18 cellular contexts compared by ENCODE assay signal in genomic region chr3:38130631-38131065, GRCh38. TPM values are rescaled to one million over a fixed set of nuclear protein-coding genes. Genes with fewer than 3 reads are reported as not detected.
DNase-seq lines count a peak whose midpoint lies in the region; ATAC-seq and TF ChIP-seq lines count a peak whose summit lies in the region.
"Had no signal": no experiment of that assay in that cellular context is flagged by ENCODE, and none has a peak within 500 bp of the region (broad histone marks: within the 10 kb centered on the region; RNA-seq: fewer than 3 reads in every experiment).

No MANE protein-coding gene starts in this region.

- TF ChIP-seq CTCF in right atrium auricular region (IDR thresholded peaks at IDR 0.05) = no peak
- no peak for TF ChIP-seq CTCF in coronary artery (IDR thresholded peaks at IDR 0.05)
- TF ChIP-seq CTCF in right lobe of liver (IDR thresholded peaks at IDR 0.05) = no peak
- TF ChIP-seq CTCF in type B pancreatic cell (conservative IDR thresholded peaks at IDR 0.05) = no peak

- H3K36me3 Mint-ChIP-seq in type B pancreatic cell = peaks cover 28% of the 10 kb centered on the region

- no peaks in the 10 kb centered on the region for H3K9me3 Mint-ChIP-seq in type B pancreatic cell
- H3K9me3 Mint-ChIP-seq: activated B cell treated with CpG ODN at 0.5 μM for 24 hours; activated CD8-positive, alpha-beta T cell treated with anti-CD3 and anti-CD28 coated beads for 36 hours had no signal

- H3K27me3 ChIP-seq in right atrium auricular region (no peaks in the 10 kb centered on the region), right lobe of liver (no peaks in the 10 kb centered on the region)

- peaks cover 22% of the 10 kb centered on the region for H3K4me1 Mint-ChIP-seq in type B pancreatic cell (ENCODE audit: unreplicated experiment)

- ATAC-seq in Right ventricle myocardium inferior (no peak), right lobe of liver (peak; percentile 46 to 66 (median 54))
- ATAC-seq: activated CD8-positive, alpha-beta T cell treated with anti-CD3 and anti-CD28 coated beads for 36 hours; Panc1; sciatic nerve had no signal

- H3K27ac Mint-ChIP-seq in type B pancreatic cell = peak overlapping the region; percentile 35
- H3K27ac Mint-ChIP-seq: activated B cell treated with CpG ODN at 0.5 μM for 24 hours; activated CD8-positive, alpha-beta T cell treated with anti-CD3 and anti-CD28 coated beads for 36 hours had no signal

- H3K27ac ChIP-seq in right atrium auricular region (peak overlapping the region in 1 of 2 donors; percentile 58), coronary artery (no peak overlapping the region), right lobe of liver (peak overlapping the region; percentile 18 to 90 (median 76))
- H3K27ac ChIP-seq: KMS-11 had no signal

- DNase-seq in Right ventricle myocardium inferior (ENCODE audit: missing footprints) (peak; percentile 66), right atrium auricular region (ENCODE audit: low spot score) (no peak), coronary artery (ENCODE audit: low spot score) (peak; percentile 24), right lobe of liver (peak; percentile 71 to 94 (median 89)), type B pancreatic cell (ENCODE audit: extremely low spot score, unreplicated experiment) (no peak), T-helper 2 cell (no peak), NCI-H128 (lab: John Stamatoyannopoulos, UW; ENCODE audit: unreplicated experiment) (no peak), UCSD-AML1 (lab: John Stamatoyannopoulos, UW; ENCODE audit: unreplicated experiment) (no peak)
- DNase-seq: activated B cell treated with CpG ODN at 0.5 μM for 24 hours; activated CD8-positive, alpha-beta T cell treated with anti-CD3 and anti-CD28 coated beads for 36 hours; cortex of kidney; DMS79; NCI-H1930; NCI-H226 had no signal

- no peak overlapping the region for H3K4me3 ChIP-seq in right atrium auricular region
- no peak overlapping the region for H3K4me3 ChIP-seq in coronary artery
- peak overlapping the region in 1 of 3 donors; percentile 12 for H3K4me3 ChIP-seq in right lobe of liver
- H3K4me3 ChIP-seq: lung had no signal

- H3K9me3 ChIP-seq in right atrium auricular region = no peaks in the 10 kb centered on the region
- no peaks in the 10 kb centered on the region for H3K9me3 ChIP-seq in right lobe of liver

- intact Hi-C loops in Right ventricle myocardium inferior (cut with DNase I) = loop anchor here (10.0 kb wide), 1 partner anchor 324 kb away; the partner anchor contains the start of gene ACVR2B
- intact Hi-C loops in right lobe of liver (cut with DNase I) = no loop called here

- H3K27me3 Mint-ChIP-seq in type B pancreatic cell = no peaks in the 10 kb centered on the region
- H3K27me3 Mint-ChIP-seq: activated B cell treated with CpG ODN at 0.5 μM for 24 hours; activated CD8-positive, alpha-beta T cell treated with anti-CD3 and anti-CD28 coated beads for 36 hours had no signal

- TF ChIP-seq POLR2A in right lobe of liver (IDR thresholded peaks at IDR 0.05) = no peak

- H3K4me3 Mint-ChIP-seq in type B pancreatic cell = no peak overlapping the region
- H3K4me3 Mint-ChIP-seq: activated B cell treated with CpG ODN at 0.5 μM for 24 hours; activated CD8-positive, alpha-beta T cell treated with anti-CD3 and anti-CD28 coated beads for 36 hours had no signal

- 31% methylated on average over 3 of the region's 3 CpGs for WGBS in right lobe of liver (ENCODE audit: insufficient coverage, low coverage, low lambda C conversion rate, missing lambda C conversion rate)

- H3K4me1 ChIP-seq in right atrium auricular region (peaks cover 0 to 55% of the 10 kb centered on the region in 2 donors), right lobe of liver (peaks cover 0 to 87% (median 42%) of the 10 kb centered on the region in 4 donors)

- H3K36me3 ChIP-seq in right atrium auricular region (peaks cover 88% of the 10 kb centered on the region), right lobe of liver (peaks cover 0 to 83% (median 37%) of the 10 kb centered on the region in 4 donors)

RNA-seq across cellular contexts. Expression of gene ACAA1, which starts 6.3 kb away (rescaled TPM):
- total RNA-seq in Right ventricle myocardium inferior (116 TPM), right atrium auricular region (10 to 100 TPM; 50.9 to 74.0 TPM), right lobe of liver (100 to 1,000 TPM; 192 to 441 (median 309) TPM), type B pancreatic cell (ENCODE audit: low replicate concordance) (81.2 and 118 TPM in 2 replicates)

RNA-seq across cellular contexts. Expression of gene MYD88, which starts 7.8 kb away (rescaled TPM):
- total RNA-seq in Right ventricle myocardium inferior (8.8 TPM), right atrium auricular region (10 to 100 TPM in 1 of 2 donors, 1 to 10 TPM in 1; 7.1 to 14.3 TPM), right lobe of liver (10 to 100 TPM; 24.3 to 57.3 (median 37.0) TPM), type B pancreatic cell (ENCODE audit: low replicate concordance) (31.1 and 55.6 TPM in 2 replicates)

RNA-seq across cellular contexts. Expression of gene OXSR1, which starts 34.7 kb away (rescaled TPM):
- total RNA-seq in Right ventricle myocardium inferior (24.6 TPM), right atrium auricular region (10 to 100 TPM; 25.8 to 27.2 TPM), right lobe of liver (10 to 100 TPM; 12.0 to 20.3 (median 15.2) TPM), type B pancreatic cell (ENCODE audit: low replicate concordance) (41.1 and 51.1 TPM in 2 replicates)

Comparison
In these comparisons a context has a peak if more than half of its experiments do, and no peak if none do; other contexts are left out.
1. DNase-seq: peak in Right ventricle myocardium inferior (single experiment), coronary artery (single experiment) and right lobe of liver (3 of 3); none in right atrium auricular region (single experiment), type B pancreatic cell (single experiment), T-helper 2 cell (0 of 5), NCI-H128 (single experiment) and UCSD-AML1 (single experiment).
2. H3K27ac ChIP-seq: peak in right lobe of liver (3 of 3); none in coronary artery (0 of 2).